Comparison of ENCODE assay signal across 8 cellular contexts in genomic region chr16:24730914-24731313, GRCh38. TPM values are rescaled to one million over a fixed set of nuclear protein-coding genes. Genes with fewer than 3 reads are reported as not detected.
DNase-seq lines count a peak whose midpoint lies in the region; ATAC-seq and TF ChIP-seq lines count a peak whose summit lies in the region.

No MANE protein-coding gene starts in this region.

- TF ChIP-seq CTCF in PC-3 (conservative IDR thresholded peaks at IDR 0.05; ENCODE audit: low read depth, low read length) = no peak
- no peak for TF ChIP-seq CTCF in endodermal cell (conservative IDR thresholded peaks at IDR 0.05)
- TF ChIP-seq CTCF in parathyroid adenoma (IDR thresholded peaks at IDR 0.05) = no peak
- TF ChIP-seq CTCF in mucosa of descending colon (IDR thresholded peaks at IDR 0.05) = no peak

- ATAC-seq in PC-3 (no peak), GM21390 (IDR thresholded peaks at IDR 0.05; ENCODE audit: unreplicated experiment) (no peak), GM21447 (IDR thresholded peaks at IDR 0.05; ENCODE audit: unreplicated experiment) (no peak), mucosa of descending colon (no peak)

- H4K20me1 ChIP-seq in PC-3 (ENCODE audit: low read length) = peaks cover 10% of the 10 kb centered on the region; the same call in 1 of the 2 replicates

- H3K9me2 ChIP-seq in PC-3 (replicated peaks; ENCODE audit: low read length) = no peaks in the 10 kb centered on the region

- no peak for DNase-seq in CD8-positive, alpha-beta memory T cell
- DNase-seq in PC-3 (no peak), endodermal cell (no peak), mucosa of descending colon (no peak)
- DNase-seq in central memory CD4-positive, alpha-beta T cell = no peak

- no peaks in the 10 kb centered on the region for H3K9me3 ChIP-seq in CD8-positive, alpha-beta memory T cell (ENCODE audit: low read length)
- H3K9me3 ChIP-seq in PC-3 (ENCODE audit: low read length) (no peaks in the 10 kb centered on the region), endodermal cell (ENCODE audit: control insufficient read depth, low read length) (no peaks in the 10 kb centered on the region), parathyroid adenoma (ENCODE audit: control insufficient read depth, low read length) (no peaks in the 10 kb centered on the region), mucosa of descending colon (no peaks in the 10 kb centered on the region)

- H3K4me3 Mint-ChIP-seq in CD8-positive, alpha-beta memory T cell = peak overlapping the region; percentile 88 to 100 (median 98)
- H3K4me3 Mint-ChIP-seq in endodermal cell = peak overlapping the region; percentile 92

- H3K27ac ChIP-seq in CD8-positive, alpha-beta memory T cell (ENCODE audit: low read depth, low read length) = no peak overlapping the region
- no peak overlapping the region for H3K27ac ChIP-seq in PC-3 (ENCODE audit: low read length)
- H3K27ac ChIP-seq in endodermal cell (ENCODE audit: low read depth, low read length) = no peak overlapping the region
- H3K27ac ChIP-seq in parathyroid adenoma = peak overlapping the region; percentile 49

- intact Hi-C loops in PC-3 (cut with micrococcal nuclease) (loop anchor here (10.0 kb wide), 1 partner anchor 146 kb away; no protein-coding TSS in a partner anchor), mucosa of descending colon (cut with DNase I, micrococcal nuclease) (no loop called here)

- H3K36me3 ChIP-seq in CD8-positive, alpha-beta memory T cell (ENCODE audit: insufficient read depth, low read length) = no peaks in the 10 kb centered on the region
- H3K36me3 ChIP-seq in PC-3 (ENCODE audit: low read depth, low read length) (peaks cover 14% of the 10 kb centered on the region; the same call in 1 of the 2 replicates), endodermal cell (ENCODE audit: control insufficient read depth, insufficient read depth, low read length) (peaks cover 40% of the 10 kb centered on the region), parathyroid adenoma (ENCODE audit: control insufficient read depth, insufficient read depth, low read length) (no peaks in the 10 kb centered on the region), mucosa of descending colon (ENCODE audit: low read depth) (no peaks in the 10 kb centered on the region)

- peaks cover 0 to 37% (median 5%) of the 10 kb centered on the region in 3 donors for H3K36me3 Mint-ChIP-seq in CD8-positive, alpha-beta memory T cell
- H3K36me3 Mint-ChIP-seq in endodermal cell (ENCODE audit: low read depth) = peaks cover 24% of the 10 kb centered on the region

- H3K79me2 ChIP-seq in PC-3 (ENCODE audit: low read length) = peaks cover 69% of the 10 kb centered on the region
- peaks cover 39% of the 10 kb centered on the region for H3K79me2 ChIP-seq in parathyroid adenoma

- BruUV-seq in PC-3 (replicated peaks; lab: Mats Ljungman, UMichigan) = TSS peak; percentile 42

- H3K9ac ChIP-seq in PC-3 (ENCODE audit: low read length) = no peak overlapping the region
- H3K9ac ChIP-seq in endodermal cell (ENCODE audit: extremely low read depth, low read length, poor library complexity, severe bottlenecking) = peak overlapping the region; percentile 84
- H3K9ac ChIP-seq in parathyroid adenoma = no peak overlapping the region

- peaks cover 51 to 73% (median 66%) of the 10 kb centered on the region in 3 donors for H3K4me1 Mint-ChIP-seq in CD8-positive, alpha-beta memory T cell
- peaks cover 18% of the 10 kb centered on the region for H3K4me1 Mint-ChIP-seq in endodermal cell

- H3K4me3 ChIP-seq in CD8-positive, alpha-beta memory T cell (ENCODE audit: low read length) = peak overlapping the region; percentile 94
- H3K4me3 ChIP-seq in PC-3 (ENCODE audit: low read length) (peak overlapping the region; percentile 75), endodermal cell (ENCODE audit: low read length) (peak overlapping the region; percentile 96), parathyroid adenoma (ENCODE audit: low read depth, low read length) (peak overlapping the region; percentile 95), mucosa of descending colon (no peak overlapping the region)

- POLR2A ChIA-PET in CD8-positive, alpha-beta memory T cell (lab: Charles Lee) = interaction anchor here (0.7 to 1.1 kb wide), 2 partner anchors 11 to 41 kb away, joined by 3 read pairs; no protein-coding TSS in a partner anchor
- POLR2A ChIA-PET in PC-3 (lab: Charles Lee; ENCODE audit: unreplicated experiment) = no interaction called here

- 5 to 25% methylated on average over 2 to 6 of the region's 6 CpGs for WGBS in endodermal cell (ENCODE audit: insufficient coverage in 1 of 2, insufficient read length in 1 of 2), 2 experiments

- H3K4me2 ChIP-seq in PC-3 (ENCODE audit: low read length) = peak overlapping the region; percentile 88
- H3K4me2 ChIP-seq in parathyroid adenoma (ENCODE audit: low read length) = peak overlapping the region; percentile 73

- H3K27me3 ChIP-seq in CD8-positive, alpha-beta memory T cell (ENCODE audit: insufficient read depth, low read length, poor library complexity, severe bottlenecking) = no peaks in the 10 kb centered on the region
- no peaks in the 10 kb centered on the region for H3K27me3 ChIP-seq in PC-3 (ENCODE audit: low read length)
- H3K27me3 ChIP-seq in endodermal cell (ENCODE audit: control insufficient read depth, insufficient read depth, low read length, poor library complexity, severe bottlenecking) = no peaks in the 10 kb centered on the region
- no peaks in the 10 kb centered on the region for H3K27me3 ChIP-seq in parathyroid adenoma (ENCODE audit: control insufficient read depth, insufficient read depth, low read length)

- peak overlapping the region; percentile 61 to 99 (median 90) for H3K27ac Mint-ChIP-seq in CD8-positive, alpha-beta memory T cell
- H3K27ac Mint-ChIP-seq in endodermal cell = peak overlapping the region; percentile 72

- peaks cover 0 to 6% of the 10 kb centered on the region in 2 donors for H3K27me3 Mint-ChIP-seq in CD8-positive, alpha-beta memory T cell
- H3K27me3 Mint-ChIP-seq in endodermal cell (ENCODE audit: insufficient read depth) = no peaks in the 10 kb centered on the region

- peaks cover 43% of the 10 kb centered on the region for H3K4me1 ChIP-seq in CD8-positive, alpha-beta memory T cell (ENCODE audit: insufficient read depth, low read length)
- H3K4me1 ChIP-seq in PC-3 (ENCODE audit: insufficient read depth, low read length) (peaks cover 15% of the 10 kb centered on the region), endodermal cell (ENCODE audit: control insufficient read depth, insufficient read depth, low read length) (peaks cover 6% of the 10 kb centered on the region), parathyroid adenoma (peaks cover 30% of the 10 kb centered on the region), mucosa of descending colon (ENCODE audit: low read depth) (peaks cover 16% of the 10 kb centered on the region)

- no peaks in the 10 kb centered on the region for H3F3A ChIP-seq in PC-3 (ENCODE audit: low read length, unreplicated experiment)

- CTCF ChIA-PET in CD8-positive, alpha-beta memory T cell (lab: Charles Lee) = interaction anchor here (1.3 kb wide), 1 partner anchor 12 kb away, joined by 3 read pairs; no protein-coding TSS in a partner anchor
- CTCF ChIA-PET in PC-3 (lab: Charles Lee) = interaction anchor here (0.7 kb wide), 1 partner anchor 178 kb away, joined by 3 read pairs; no protein-coding TSS in a partner anchor

- H2AFZ ChIP-seq in PC-3 (ENCODE audit: low read length) (no peak overlapping the region), parathyroid adenoma (no peak overlapping the region)

- peaks cover 0 to 3% (median 0%) of the 10 kb centered on the region in 5 donors for H3K9me3 Mint-ChIP-seq in CD8-positive, alpha-beta memory T cell
- H3K9me3 Mint-ChIP-seq in endodermal cell = no peaks in the 10 kb centered on the region

RNA-seq across cellular contexts. Expression of gene TNRC6A, which starts 1.5 kb away (rescaled TPM):
- total RNA-seq in CD8-positive, alpha-beta memory T cell = 10 to 100 TPM; 40.4 to 44.0 TPM
- 11.4 TPM for polyA plus RNA-seq in CD8-positive, alpha-beta memory T cell
- total RNA-seq in PC-3 (2014; rRNA removed) (16.2 and 20.3 TPM in 2 replicates), endodermal cell (10 to 100 TPM; 81.5 to 84.7 TPM), mucosa of descending colon (10 to 100 TPM; 40.5 to 83.7 (median 47.8) TPM)
- polyA plus RNA-seq in endodermal cell (2013, experiment 1 of 2) = 48.8 TPM
- 54.2 TPM for polyA plus RNA-seq in endodermal cell (2013, experiment 2 of 2)
